ENCODE assay signal across 21 cellular contexts in the genomic region with DNA sequence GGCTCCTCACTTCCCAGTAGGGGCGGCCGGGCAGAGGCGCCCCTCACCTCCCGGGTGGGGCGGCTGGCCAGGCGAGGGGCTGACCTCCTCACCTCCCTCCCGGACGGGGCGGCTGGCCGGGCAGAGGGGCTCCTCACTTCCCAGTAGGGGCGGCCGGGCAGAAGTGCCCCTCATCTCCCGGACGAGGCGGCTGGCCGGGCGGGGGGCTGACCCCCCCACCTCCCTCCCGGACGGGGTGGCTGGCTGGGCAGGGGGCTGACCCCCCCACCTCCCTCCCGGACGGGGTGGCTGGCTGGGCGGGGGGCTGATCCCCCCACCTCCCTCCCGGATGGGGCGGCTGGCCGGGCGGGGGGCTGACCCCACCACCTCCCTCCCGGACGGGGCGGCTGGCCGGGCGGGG. TPM values are rescaled to one million over a fixed set of nuclear protein-coding genes. Genes with fewer than 3 reads are reported as not detected.
"Had no signal": no experiment of that assay in that cellular context is flagged by ENCODE, and none has a peak within 500 bp of the region (broad histone marks: within the 10 kb centered on the region; RNA-seq: fewer than 3 reads in every experiment).

No MANE protein-coding gene starts in this region.

RNA-seq across cellular contexts. Expression of a gene that starts 14.9 kb away (rescaled TPM):
- total RNA-seq: aorta, ascending aorta, astrocyte, body of pancreas, breast epithelium, bronchial epithelial cell, cardiac muscle cell, cardiac septum, chondrocyte had no signal
- polyA plus RNA-seq: cardiac muscle cell had no signal

RNA-seq across cellular contexts. Expression of a gene that starts 27.0 kb away (rescaled TPM):
- total RNA-seq: activated naive CD4-positive, alpha-beta T cell treated with anti-CD3 and anti-CD28 coated beads for 36 hours; activated naive CD4-positive, alpha-beta T cell treated with anti-CD3 and anti-CD28 coated beads, Interleukin-2, amount 50 U/mL, for 72 hours; activated naive CD8-positive, alpha-beta T cell treated with anti-CD3 and anti-CD28 coated beads for 36 hours; activated naive CD8-positive, alpha-beta T cell treated with anti-CD3 and anti-CD28 coated beads, Interleukin-2, amount 10 ng/mL, durations not matched to agents 7 days and 5 days; activated T-cell treated with anti-CD3 and anti-CD28 coated beads, Interleukin-2, amount 50 U/mL, for 4 hours; activated T-cell treated with anti-CD3 and anti-CD28 coated beads, Interleukin-2, amount 50 U/mL, for 72 hours; activated T-helper 1 cell treated with anti-CD3 and anti-CD28 coated beads, Interleukin-12 subunit alpha, Interleukin-12 subunit beta, Interleukin-2, Interleukin-4 antibody, amounts not matched to agents 30 ng/mL and 10 ng/mL and 1 ng/mL, durations not matched to agents 14 hours and 24 hours and 36 hours; activated T-helper 17 cell treated with anti-CD3 and anti-CD28 coated beads, Interleukin-2, amount 50 U/mL, for 72 hours; activated T-helper 2 cell treated with anti-CD3 and anti-CD28 coated beads, Interferon-gamma antibody, Interleukin-2, Interleukin-4, amounts not matched to agents 10 μg/mL and 5 μg/mL and 100 μg/mL, durations not matched to agents 14 hours and 24 hours and 36 hours; adrenal gland; aorta; ascending aorta; astrocyte; body of pancreas; breast epithelium; bronchial epithelial cell; cardiac muscle cell; cardiac septum; cerebellum; chondrocyte had no signal
- polyA plus RNA-seq: adrenal gland, aorta, cardiac muscle cell had no signal

RNA-seq across cellular contexts. Expression of a gene that starts 40.0 kb away (rescaled TPM):
- total RNA-seq: activated naive CD4-positive, alpha-beta T cell treated with anti-CD3 and anti-CD28 coated beads for 36 hours; activated naive CD4-positive, alpha-beta T cell treated with anti-CD3 and anti-CD28 coated beads, Interleukin-2, amount 50 U/mL, for 72 hours; activated naive CD8-positive, alpha-beta T cell treated with anti-CD3 and anti-CD28 coated beads for 36 hours; activated naive CD8-positive, alpha-beta T cell treated with anti-CD3 and anti-CD28 coated beads, Interleukin-2, amount 10 ng/mL, durations not matched to agents 7 days and 5 days; activated T-cell treated with anti-CD3 and anti-CD28 coated beads, Interleukin-2, amount 50 U/mL, for 4 hours; activated T-cell treated with anti-CD3 and anti-CD28 coated beads, Interleukin-2, amount 50 U/mL, for 72 hours; activated T-helper 1 cell treated with anti-CD3 and anti-CD28 coated beads, Interleukin-12 subunit alpha, Interleukin-12 subunit beta, Interleukin-2, Interleukin-4 antibody, amounts not matched to agents 30 ng/mL and 10 ng/mL and 1 ng/mL, durations not matched to agents 14 hours and 24 hours and 36 hours; activated T-helper 17 cell treated with anti-CD3 and anti-CD28 coated beads, Interleukin-2, amount 50 U/mL, for 72 hours; activated T-helper 2 cell treated with anti-CD3 and anti-CD28 coated beads, Interferon-gamma antibody, Interleukin-2, Interleukin-4, amounts not matched to agents 10 μg/mL and 5 μg/mL and 100 μg/mL, durations not matched to agents 14 hours and 24 hours and 36 hours; adrenal gland; aorta; ascending aorta; astrocyte; body of pancreas; breast epithelium; bronchial epithelial cell; cardiac muscle cell; cardiac septum; cerebellum; chondrocyte had no signal
- polyA plus RNA-seq: adipose tissue, adrenal gland, aorta, cardiac muscle cell had no signal
